In the genomic region with DNA sequence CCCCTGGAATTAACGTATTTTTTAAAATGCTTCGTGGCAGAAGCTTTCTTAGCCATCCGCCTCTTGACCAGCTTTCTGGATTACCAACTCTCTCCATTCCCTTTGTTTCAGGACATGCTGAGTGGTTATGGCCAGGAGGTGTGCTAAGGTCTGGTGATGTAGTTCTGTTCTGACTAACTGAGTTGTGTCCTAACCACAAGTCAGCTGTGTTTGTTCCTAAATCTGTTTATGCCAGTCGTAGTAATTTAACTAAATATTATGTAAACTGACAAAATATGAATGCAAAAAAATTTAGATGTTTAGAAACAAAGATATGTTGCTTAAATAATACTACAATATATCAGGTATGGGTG, we compare ENCODE assay signal across 1 cellular context.
TF ChIP-seq lines count a peak whose summit lies in the region.

No MANE protein-coding gene starts in this region.

TF ChIP-seq in IMR-90, 13 proteins besides CTCF, POLR2A, EP300 and RAD21 (continued from another document):
- no peak for TF ChIP-seq ELK1 (IDR thresholded peaks at IDR 0.05; ENCODE audit: borderline replicate concordance, low read depth, low read length)
- no peak for TF ChIP-seq MAZ (IDR thresholded peaks at IDR 0.05; ENCODE audit: borderline replicate concordance, low read depth, low read length)
- TF ChIP-seq BHLHE40 (IDR thresholded peaks at IDR 0.05; ENCODE audit: low read depth, low read length) = no peak
